In the genomic region with DNA sequence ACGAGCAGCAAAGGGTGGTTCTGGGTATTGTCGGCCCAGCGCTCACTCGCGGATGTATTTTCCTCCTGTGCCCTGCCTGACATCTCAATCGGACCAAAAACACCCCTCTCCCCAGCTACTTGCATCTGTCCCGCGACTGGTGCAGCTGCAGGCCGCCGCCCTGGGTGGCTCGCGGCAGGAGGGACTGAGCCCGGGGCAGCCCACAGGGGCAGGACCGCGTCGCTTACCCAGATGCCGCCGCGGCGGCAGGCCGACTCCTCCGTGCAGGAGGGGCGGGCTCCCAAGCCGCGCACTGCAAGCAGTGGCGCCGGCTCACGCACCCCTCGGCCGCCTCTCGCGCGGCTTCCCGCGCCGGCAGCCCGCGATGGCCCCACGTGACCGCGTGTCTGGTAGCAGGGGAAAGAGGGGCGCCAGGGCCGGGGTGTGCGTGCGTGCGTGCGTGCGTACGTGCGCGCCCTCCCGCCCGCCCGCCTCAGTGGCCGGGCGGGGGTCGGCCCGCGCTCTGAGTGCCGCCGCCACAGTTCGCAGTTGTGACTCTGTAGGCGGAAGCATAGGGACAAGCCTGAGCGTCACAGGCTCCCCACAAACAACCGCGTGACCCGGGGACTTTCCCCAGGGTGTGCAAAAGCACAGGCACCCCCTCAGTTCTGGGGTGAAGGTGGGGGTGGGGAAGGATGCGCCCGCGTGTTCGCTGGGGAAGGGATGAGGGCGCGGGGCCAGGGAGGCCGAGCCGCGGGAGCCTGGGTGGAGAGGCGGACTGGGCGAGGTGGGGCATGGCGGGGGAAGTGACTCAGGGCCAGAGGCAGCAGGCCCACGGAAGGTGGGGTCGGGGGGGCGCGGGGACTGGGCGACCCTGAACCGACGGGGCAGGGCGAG, we compare ENCODE assay signal across 8 cellular contexts. TPM values are rescaled to one million over a fixed set of nuclear protein-coding genes. Genes with fewer than 3 reads are reported as not detected.
DNase-seq lines count a peak whose midpoint lies in the region; ATAC-seq and TF ChIP-seq lines count a peak whose summit lies in the region.

A gene with protein sequence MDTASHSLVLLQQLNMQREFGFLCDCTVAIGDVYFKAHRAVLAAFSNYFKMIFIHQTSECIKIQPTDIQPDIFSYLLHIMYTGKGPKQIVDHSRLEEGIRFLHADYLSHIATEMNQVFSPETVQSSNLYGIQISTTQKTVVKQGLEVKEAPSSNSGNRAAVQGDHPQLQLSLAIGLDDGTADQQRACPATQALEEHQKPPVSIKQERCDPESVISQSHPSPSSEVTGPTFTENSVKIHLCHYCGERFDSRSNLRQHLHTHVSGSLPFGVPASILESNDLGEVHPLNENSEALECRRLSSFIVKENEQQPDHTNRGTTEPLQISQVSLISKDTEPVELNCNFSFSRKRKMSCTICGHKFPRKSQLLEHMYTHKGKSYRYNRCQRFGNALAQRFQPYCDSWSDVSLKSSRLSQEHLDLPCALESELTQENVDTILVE (minus strand): TSS at position 405 of the 876 bp plus-strand sequence. CDS start 13,305 bp downstream, outside the sequence.

- peak within 1 kb of the TSS; percentile 99 for H3K27ac Mint-ChIP-seq in effector memory CD8-positive, alpha-beta T cell

- WGBS in mesendoderm (ENCODE audit: extremely low coverage, insufficient coverage, low lambda C conversion rate): no CpG with 5 or more reads among the region's 87 CpGs

- H3K4me1 ChIP-seq in mesendoderm (ENCODE audit: control insufficient read depth, low read depth, low read length): peaks cover 15% of the 10 kb centered on the region

- H3K4ac ChIP-seq in mesendoderm (ENCODE audit: low read depth, low read length): peak within 1 kb of the TSS; percentile 100

- H3K27me3 Mint-ChIP-seq in effector memory CD8-positive, alpha-beta T cell: no peaks in the 10 kb centered on the region

- H3K79me2 ChIP-seq in mesendoderm (ENCODE audit: control insufficient read depth, insufficient read depth, low read length): peaks cover 26% of the 10 kb centered on the region

- H3K9ac ChIP-seq in mesendoderm (ENCODE audit: low read length): peak within 1 kb of the TSS; percentile 98

- H4K5ac ChIP-seq in mesendoderm (ENCODE audit: low read length): no peak within 1 kb of the TSS

- peak within 1 kb of the TSS; percentile 99 for H3K56ac ChIP-seq in mesendoderm (ENCODE audit: low read length)

- no peak within 1 kb of the TSS for H2BK15ac ChIP-seq in mesendoderm (replicated peaks; ENCODE audit: low read depth)

- H4K8ac ChIP-seq in mesendoderm (ENCODE audit: low read depth, low read length): peak within 1 kb of the TSS; percentile 87

- H3K18ac ChIP-seq in mesendoderm (ENCODE audit: low read length): peak within 1 kb of the TSS; percentile 86

- peak; percentile 69 for ATAC-seq in effector memory CD8-positive, alpha-beta T cell (replicated peaks)

- peak within 1 kb of the TSS; percentile 59 for H3K23ac ChIP-seq in mesendoderm (ENCODE audit: low read length)

- H3K4me3 Mint-ChIP-seq in effector memory CD8-positive, alpha-beta T cell: peak within 1 kb of the TSS; percentile 94 to 95

- no peaks in the 10 kb centered on the region for H3K9me3 Mint-ChIP-seq in effector memory CD8-positive, alpha-beta T cell

- peak; percentile 98 for DNase-seq in COLO668 (lab: John Stamatoyannopoulos, UW; ENCODE audit: unreplicated experiment)
- peak; percentile 92 for DNase-seq in GM20000 (ENCODE audit: low spot score)
- DNase-seq in HS-5 (ENCODE audit: low read depth): peak; percentile 61
- DNase-seq in NOMO-1 (lab: John Stamatoyannopoulos, UW; ENCODE audit: unreplicated experiment in 2 of 2): peak; percentile 82 to 89
- peak; percentile 93 to 96 for DNase-seq in activated CD8-positive, alpha-beta memory T cell treated with anti-CD3 and anti-CD28 coated beads for 4 hours (ENCODE audit: low read depth in 2 of 2)
- peak; percentile 96 to 98 (median 96) for DNase-seq in effector memory CD8-positive, alpha-beta T cell
- DNase-seq in mesendoderm: peak; percentile 98
- peak; percentile 94 for DNase-seq in stimulated activated CD8-positive, alpha-beta memory T cell treated with anti-CD3 and anti-CD28 coated beads, Interleukin-12 subunit alpha, Interleukin-12 subunit beta, amount 100 ng/mL, for 4 hours (ENCODE audit: low read depth)

- H3K36me3 ChIP-seq in mesendoderm (ENCODE audit: control insufficient read depth, insufficient read depth, low read length): no peaks in the 10 kb centered on the region

- H3K27ac ChIP-seq in mesendoderm (ENCODE audit: low read depth, low read length): peak within 1 kb of the TSS; percentile 100

- peaks cover 53 to 72% of the 10 kb centered on the region in 2 donors for H3K4me1 Mint-ChIP-seq in effector memory CD8-positive, alpha-beta T cell (ENCODE audit: low read depth in 2 of 2)

- H3K4me2 ChIP-seq in mesendoderm (ENCODE audit: low read length): peak within 1 kb of the TSS; percentile 86

- no peaks in the 10 kb centered on the region for H3K27me3 ChIP-seq in mesendoderm (ENCODE audit: insufficient read depth, low read length, poor library complexity)

- no peak for TF ChIP-seq CTCF in GM20000 (IDR thresholded peaks at IDR 0.05; ENCODE audit: extremely low read depth, missing control alignments)

- peak within 1 kb of the TSS; percentile 85 for H3K4me3 ChIP-seq in mesendoderm (ENCODE audit: low read length)

- peaks cover 64% of the 10 kb centered on the region for H3K36me3 Mint-ChIP-seq in effector memory CD8-positive, alpha-beta T cell (ENCODE audit: insufficient read depth)

- peak within 1 kb of the TSS; percentile 85 for H2BK5ac ChIP-seq in mesendoderm (ENCODE audit: low read length)

- no peak within 1 kb of the TSS for H2AK5ac ChIP-seq in mesendoderm (ENCODE audit: low read length)

- peaks cover 8% of the 10 kb centered on the region for H3K79me1 ChIP-seq in mesendoderm (ENCODE audit: low read length)

- H2BK120ac ChIP-seq in mesendoderm (ENCODE audit: low read depth, low read length): peak within 1 kb of the TSS; percentile 92

RNA-seq across cellular contexts. Expression of the gene that starts here (rescaled TPM):
- polyA plus RNA-seq in mesendoderm (2013, experiment 1 of 2): 4.1 TPM
- 3.8 TPM for polyA plus RNA-seq in mesendoderm (2013, experiment 2 of 2)

Comparison
In these comparisons a context has a peak if more than half of its experiments do, and no peak if none do; other contexts are left out.
1. Peak in every context shown above with its lines: DNase-seq, ATAC-seq, H3K4me3 ChIP-seq and H3K27ac ChIP-seq.